Comparison of ENCODE assay signal across 23 cellular contexts in the genomic region with DNA sequence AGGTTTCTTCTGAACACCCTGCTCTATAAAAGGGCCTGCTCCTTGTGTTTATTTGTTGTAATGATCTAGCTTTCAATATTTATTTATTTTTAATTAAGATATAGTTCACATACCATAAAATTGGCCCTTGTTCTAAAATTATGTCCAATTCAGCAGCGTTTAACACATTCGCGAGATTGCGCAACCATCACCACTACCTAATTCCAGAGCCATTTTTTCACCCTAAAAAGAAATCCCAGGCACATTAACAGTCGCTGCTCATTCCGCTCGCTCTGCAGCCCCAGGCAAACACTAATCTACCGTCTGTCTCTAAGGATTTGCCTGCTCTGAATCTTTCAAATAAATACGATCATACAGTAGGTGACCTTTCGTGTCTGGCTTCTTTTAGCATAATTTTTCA.
"Had no signal": no experiment of that assay in that cellular context is flagged by ENCODE, and none has a peak within 500 bp of the region (broad histone marks: within the 10 kb centered on the region; RNA-seq: fewer than 3 reads in every experiment).

No MANE protein-coding gene starts in this region.

- DNase-seq: dermis blood vessel endothelial cell; effector CD4-positive, alpha-beta T cell; effector memory CD4-positive, alpha-beta T cell; foreskin fibroblast; foreskin melanocyte; gastrocnemius medialis; glutamatergic neuron; head of caudate nucleus; heart right ventricle; hippocampal formation; left cardiac atrium; left lung; left ventricle myocardium superior; lower lobe of right lung; mesenchymal stem cell; mucosa of descending colon; naive B cell had no signal

- H3K4me1 ChIP-seq: esophagus muscularis mucosa, gastrocnemius medialis, heart right ventricle, left lung, lower lobe of right lung had no signal

- ATAC-seq: gastrocnemius medialis, heart right ventricle, left cardiac atrium, left lung, left ventricle myocardium superior, lower lobe of right lung, mucosa of descending colon had no signal

- H3K27me3 ChIP-seq: dorsolateral prefrontal cortex, esophagus muscularis mucosa, gastrocnemius medialis, left lung had no signal

- H3K9me3 ChIP-seq: esophagus muscularis mucosa, gastrocnemius medialis, lower lobe of right lung had no signal

- H3K27ac ChIP-seq: coronary artery, dorsolateral prefrontal cortex, esophagus muscularis mucosa, gastrocnemius medialis, heart right ventricle, left lung, lower lobe of right lung had no signal

- H3K36me3 ChIP-seq: esophagus muscularis mucosa, gastrocnemius medialis, heart right ventricle, left lung, lower lobe of right lung had no signal

- H3K4me3 ChIP-seq: coronary artery, dorsolateral prefrontal cortex, esophagus muscularis mucosa, gastrocnemius medialis, heart right ventricle, left lung, lower lobe of right lung, mucosa of descending colon had no signal

- FAIRE-seq: endothelial cell of umbilical vein, islet of Langerhans, keratinocyte had no signal
